ENCODE assay signal across 17 cellular contexts in the genomic region with DNA sequence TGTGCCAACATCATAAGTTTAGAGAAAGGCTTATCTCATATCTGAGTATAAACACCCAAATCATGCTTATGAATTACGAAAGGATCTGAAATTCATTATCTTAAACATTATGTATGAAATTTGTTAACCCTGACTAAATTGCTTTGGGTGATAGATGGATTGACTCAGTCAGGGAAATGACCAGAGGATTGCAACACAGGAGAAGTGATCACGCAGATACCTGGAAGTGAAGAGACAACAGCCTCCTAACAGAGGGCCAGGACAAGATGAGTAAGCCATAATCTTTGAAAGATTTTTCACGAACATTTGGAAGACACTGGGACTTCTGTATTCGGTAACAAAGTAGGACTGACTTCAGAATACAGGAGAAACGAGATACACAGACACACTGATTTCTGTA.
DNase-seq lines count a peak whose midpoint lies in the region; ATAC-seq, FAIRE-seq and TF ChIP-seq lines count a peak whose summit lies in the region.
"Had no signal": no experiment of that assay in that cellular context is flagged by ENCODE, and none has a peak within 500 bp of the region (broad histone marks: within the 10 kb centered on the region; RNA-seq: fewer than 3 reads in every experiment).

No MANE protein-coding gene starts in this region.

- no peaks in the 10 kb centered on the region for H3K4me1 ChIP-seq in A549
- H3K4me1 ChIP-seq in RWPE2 (ENCODE audit: insufficient read depth, poor library complexity, severe bottlenecking), result no peaks in the 10 kb centered on the region
- H3K4me1 ChIP-seq in endothelial cell of umbilical vein (ENCODE audit: control insufficient read depth, extremely low read depth, insufficient read depth, low read length), result no peaks in the 10 kb centered on the region
- peaks cover 0 to 21% of the 10 kb centered on the region in 2 donors for H3K4me1 ChIP-seq in gastrocnemius medialis

- no peak for ATAC-seq in A549
- ATAC-seq in RWPE2 (ENCODE audit: low read depth), result 0 out of 3 replicates have a peak, but pooled peaks have one; percentile 40
- ATAC-seq in gastrocnemius medialis, result no peak
- ATAC-seq: GM12878, GM23338 had no signal

- WGBS in A549 (ENCODE audit: missing lambda C conversion rate), result 1% methylated on average over 5 of the region's 5 CpGs

- no peak overlapping the region for H3K9ac ChIP-seq in endothelial cell of umbilical vein (replicated peaks; ENCODE audit: extremely low read depth, insufficient read depth, low read length)

- H4K20me1 ChIP-seq in endothelial cell of umbilical vein (replicated peaks; ENCODE audit: control insufficient read depth, extremely low read depth, insufficient read depth, low read length), result no peaks in the 10 kb centered on the region

- CTCF ChIA-PET in A549 (lab: Yijun Ruan, JAX) (no interaction called here), endothelial cell of umbilical vein (lab: Charles Lee) (no interaction called here)

- H3K4me3 ChIP-seq in A549 (no peak overlapping the region), RWPE2 (ENCODE audit: severe bottlenecking) (no peak overlapping the region), endothelial cell of umbilical vein (replicated peaks in 1 of 3; ENCODE audit: insufficient read depth in 1 of 3, low read depth in 1 of 3, low read length in 3 of 3) (no peak overlapping the region), gastrocnemius medialis (no peak overlapping the region)
- H3K4me3 ChIP-seq: GM12878, GM23338 had no signal

- no peak overlapping the region for H2AFZ ChIP-seq in endothelial cell of umbilical vein (ENCODE audit: low read depth, low read length)
- H2AFZ ChIP-seq: GM23338 had no signal

- no peak for TF ChIP-seq POLR2A in A549 (IDR thresholded peaks at IDR 0.05; ENCODE audit: low read length)
- no peak for TF ChIP-seq POLR2A in endothelial cell of umbilical vein (IDR thresholded peaks at IDR 0.05; ENCODE audit: low read depth, low read length)
- no peak for TF ChIP-seq POLR2A in gastrocnemius medialis (IDR thresholded peaks at IDR 0.05)

- H3K4me2 ChIP-seq in A549 (no peak overlapping the region), endothelial cell of umbilical vein (ENCODE audit: insufficient read depth, low read length) (no peak overlapping the region)
- H3K4me2 ChIP-seq: GM23338 had no signal

- in situ Hi-C loops in gastrocnemius medialis (cut with MboI; ENCODE audit: low sequenced_read_pairs in 4 of 4), result no loop called here

- no peaks in the 10 kb centered on the region for H3K27me3 ChIP-seq in RWPE2 (ENCODE audit: insufficient read depth, poor library complexity, severe bottlenecking)
- no peaks in the 10 kb centered on the region for H3K27me3 ChIP-seq in endothelial cell of umbilical vein (ENCODE audit: control insufficient read depth in 2 of 2, insufficient read depth in 2 of 2, low read length in 2 of 2)
- H3K27me3 ChIP-seq in gastrocnemius medialis, result no peaks in the 10 kb centered on the region

- FAIRE-seq in A549 (lab: Jason Lieb, UNC) (peak; percentile 54), endothelial cell of umbilical vein (lab: Jason Lieb, UNC) (peak; percentile 62)
- FAIRE-seq: GM12878, GM18507 had no signal

- no peak for TF ChIP-seq RAD21 in A549 (conservative IDR thresholded peaks at IDR 0.05 in 1 of 2, IDR thresholded peaks at IDR 0.05 in 1 of 2)

- H3K36me3 Mint-ChIP-seq in activated CD4-positive, alpha-beta T cell treated with anti-CD3 and anti-CD28 coated beads, Interleukin-2, amount 10 ng/mL, durations not matched to agents 24 days and 14 days (ENCODE audit: low read depth), result no peaks in the 10 kb centered on the region

- no peaks in the 10 kb centered on the region for H3K9me3 Mint-ChIP-seq in activated CD4-positive, alpha-beta T cell treated with anti-CD3 and anti-CD28 coated beads, Interleukin-2, amount 10 ng/mL, durations not matched to agents 24 days and 14 days
- H3K9me3 Mint-ChIP-seq: CD4-positive, alpha-beta T cell; GM23338 had no signal

- H3K4me3 Mint-ChIP-seq in activated CD4-positive, alpha-beta T cell treated with anti-CD3 and anti-CD28 coated beads, Interleukin-2, amount 10 ng/mL, durations not matched to agents 24 days and 14 days, result no peak overlapping the region
- H3K4me3 Mint-ChIP-seq: B cell; CD4-positive, alpha-beta T cell; GM23338; IgD-negative memory B cell had no signal

- no peak for TF ChIP-seq EP300 in A549 (IDR thresholded peaks at IDR 0.05)

- H3K9me3 ChIP-seq in A549 (no peaks in the 10 kb centered on the region), RWPE2 (ENCODE audit: severe bottlenecking) (no peaks in the 10 kb centered on the region), endothelial cell of umbilical vein (replicated peaks; ENCODE audit: control insufficient read depth, insufficient read depth, low read length) (no peaks in the 10 kb centered on the region), gastrocnemius medialis (no peaks in the 10 kb centered on the region)

- no peaks in the 10 kb centered on the region for H3K9me1 ChIP-seq in endothelial cell of umbilical vein (replicated peaks; ENCODE audit: control insufficient read depth, extremely low read depth, insufficient read depth, low read length)

- intact Hi-C loops in endothelial cell of umbilical vein (cut with micrococcal nuclease), result no loop called here
- intact Hi-C loops in gastrocnemius medialis (cut with DNase I; ENCODE audit: low total_unique reads), result no loop called here
- intact Hi-C loops in activated CD4-positive, alpha-beta T cell treated with anti-CD3 and anti-CD28 coated beads, Interleukin-2, amount 10 ng/mL, durations not matched to agents 24 days and 14 days (cut with micrococcal nuclease), result no loop called here

- TF ChIP-seq CTCF in A549 (IDR thresholded peaks at IDR 0.05) (no peak), RWPE2 (IDR thresholded peaks at IDR 0.05; ENCODE audit: poor library complexity, severe bottlenecking) (no peak), endothelial cell of umbilical vein (IDR thresholded peaks at IDR 0.05; ENCODE audit: extremely low read depth in 1 of 2, insufficient read depth in 1 of 2, low read depth in 1 of 2, low read length in 2 of 2) (no peak), gastrocnemius medialis (IDR thresholded peaks at IDR 0.05 in 4 of 5, conservative IDR thresholded peaks at IDR 0.05 in 1 of 5) (no peak)

- no TSS peak for BruUV-seq in endothelial cell of umbilical vein (replicated peaks; lab: Mats Ljungman, UMichigan)

- H3K36me3 ChIP-seq in RWPE2 (ENCODE audit: low read depth), result no peaks in the 10 kb centered on the region
- no peaks in the 10 kb centered on the region for H3K36me3 ChIP-seq in endothelial cell of umbilical vein (ENCODE audit: control insufficient read depth in 2 of 2, extremely low read depth in 1 of 2, insufficient read depth in 2 of 2, low read length in 2 of 2)
- H3K36me3 ChIP-seq in gastrocnemius medialis, result no peaks in the 10 kb centered on the region

- H3K27ac ChIP-seq in A549 (no peak overlapping the region), RWPE2 (ENCODE audit: poor library complexity, severe bottlenecking) (no peak overlapping the region), endothelial cell of umbilical vein (ENCODE audit: insufficient read depth, low read depth, low read length) (no peak overlapping the region), gastrocnemius medialis (peak overlapping the region in 3 of 4 donors; percentile 43 to 51 (median 46))

- dilution Hi-C loops in endothelial cell of umbilical vein (cut with MboI; ENCODE audit: extremely low pct_ligation_motif_present, low sequenced_read_pairs), result no loop called here

- DNase-seq in A549 (ENCODE audit: low read depth in 1 of 2, low spot score in 1 of 2) (no peak), RWPE2 (ENCODE audit: low spot score) (no peak), endothelial cell of umbilical vein (ENCODE audit: low read depth, low spot score) (no peak), gastrocnemius medialis (no peak), HT-29 (ENCODE audit: low spot score) (no peak)
- DNase-seq in stimulated activated CD4-positive, alpha-beta T cell treated with anti-CD3 and anti-CD28 coated beads, Interleukin-1b, Interleukin-23, amount 100 ng/mL, for 48 hours, result no peak
- DNase-seq in activated CD4-positive, alpha-beta T cell treated with anti-CD3 and anti-CD28 coated beads, Interleukin-2, amount 10 ng/mL, durations not matched to agents 24 days and 14 days, result no peak
- DNase-seq: C1 segment of cervical spinal cord; Calu3; CD4-positive, alpha-beta T cell; DMS 273 treated with DMSO at 0.1 percent for 48 hours; H7 had no signal

- no peaks in the 10 kb centered on the region for H3K79me2 ChIP-seq in endothelial cell of umbilical vein (ENCODE audit: control insufficient read depth, insufficient read depth, low read length)

- no peaks in the 10 kb centered on the region for H3K27me3 Mint-ChIP-seq in activated CD4-positive, alpha-beta T cell treated with anti-CD3 and anti-CD28 coated beads, Interleukin-2, amount 10 ng/mL, durations not matched to agents 24 days and 14 days
- H3K27me3 Mint-ChIP-seq: B cell; CD4-positive, alpha-beta T cell; IgD-negative memory B cell had no signal

- no peaks in the 10 kb centered on the region for H3K4me1 Mint-ChIP-seq in activated CD4-positive, alpha-beta T cell treated with anti-CD3 and anti-CD28 coated beads, Interleukin-2, amount 10 ng/mL, durations not matched to agents 24 days and 14 days
- H3K4me1 Mint-ChIP-seq: B cell, IgD-negative memory B cell had no signal

- H3K27ac Mint-ChIP-seq in activated CD4-positive, alpha-beta T cell treated with anti-CD3 and anti-CD28 coated beads, Interleukin-2, amount 10 ng/mL, durations not matched to agents 24 days and 14 days, result no peak overlapping the region
- H3K27ac Mint-ChIP-seq: B cell; CD4-positive, alpha-beta T cell; GM23338; IgD-negative memory B cell had no signal

- POLR2A ChIA-PET in A549 (lab: Yijun Ruan, JAX) (no interaction called here), endothelial cell of umbilical vein (lab: Charles Lee) (no interaction called here)

TF ChIP-seq in A549, 52 proteins besides CTCF, POLR2A, EP300 and RAD21 (continues in another document):
- TF ChIP-seq RARB (CRISPR knock-in tag; IDR thresholded peaks at IDR 0.05), result no peak
- no peak for TF ChIP-seq KDM5A (IDR thresholded peaks at IDR 0.05)
- no peak for TF ChIP-seq RFX5 (IDR thresholded peaks at IDR 0.05)
- no peak for TF ChIP-seq HOXB13 (CRISPR knock-in tag; IDR thresholded peaks at IDR 0.05; ENCODE audit: low read depth)
- TF ChIP-seq NFE2L2 (conservative IDR thresholded peaks at IDR 0.05; ENCODE audit: low read length), result no peak
- TF ChIP-seq, protein P1, sequence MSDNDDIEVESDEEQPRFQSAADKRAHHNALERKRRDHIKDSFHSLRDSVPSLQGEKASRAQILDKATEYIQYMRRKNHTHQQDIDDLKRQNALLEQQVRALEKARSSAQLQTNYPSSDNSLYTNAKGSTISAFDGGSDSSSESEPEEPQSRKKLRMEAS (IDR thresholded peaks at IDR 0.05), result no peak

TF ChIP-seq in endothelial cell of umbilical vein, 7 proteins besides CTCF, POLR2A, EP300 and RAD21 (continues in another document):
- TF ChIP-seq GATA2 (IDR thresholded peaks at IDR 0.05; ENCODE audit: insufficient read depth, insufficient read length, low read depth, low read length) (no peak), MYC (IDR thresholded peaks at IDR 0.05; ENCODE audit: low read depth, low read length) (no peak), JUN (IDR thresholded peaks at IDR 0.05; ENCODE audit: borderline replicate concordance, insufficient read depth, insufficient read length, low read depth) (no peak), POLR2AphosphoS5 (IDR thresholded peaks at IDR 0.05; ENCODE audit: insufficient read depth, low read depth, low read length) (no peak), EZH2 (IDR thresholded peaks at IDR 0.05; ENCODE audit: borderline replicate concordance, low read depth, low read length, severe bottlenecking) (no peak)

Comparison
In these comparisons a context has a peak if more than half of its experiments do, and no peak if none do; other contexts are left out.
1. H3K27ac ChIP-seq: peak in gastrocnemius medialis (3 of 4); none in A549 (0 of 2), RWPE2 (single experiment) and endothelial cell of umbilical vein (single experiment).